In genomic region chr1:25996966-25997758, GRCh38 we compare ENCODE assay signal across 8 cellular contexts. TPM values are rescaled to one million over a fixed set of nuclear protein-coding genes. Genes with fewer than 3 reads are reported as not detected.
DNase-seq lines count a peak whose midpoint lies in the region; ATAC-seq and TF ChIP-seq lines count a peak whose summit lies in the region.

No MANE protein-coding gene starts in this region.

- peak overlapping the region; percentile 71 for H3K9ac ChIP-seq in iPS-15b (ENCODE audit: low read depth, low read length)

- 1 to 3% methylated on average over 11 of the region's 11 CpGs for WGBS in sigmoid colon, 2 donors

- peaks cover 2% of the 10 kb centered on the region for H3K27me3 ChIP-seq in iPS-15b (ENCODE audit: control insufficient read depth, insufficient read depth, low read length)
- H3K27me3 ChIP-seq in sigmoid colon: no peaks in the 10 kb centered on the region

- no peak for TF ChIP-seq POLR2A in sigmoid colon (IDR thresholded peaks at IDR 0.05)

- intact Hi-C loops in sigmoid colon (cut with DNase I): loop anchor here (5.0 kb wide), 2 partner anchors 175 to 380 kb away; partner anchors contain the start of gene MAN1C1

- ATAC-seq in HG02885 (IDR thresholded peaks at IDR 0.05; ENCODE audit: poor library complexity, unreplicated experiment): no peak

- DNase-seq in NCI-H345 (lab: John Stamatoyannopoulos, UW): peak; percentile 11
- no peak for DNase-seq in NCI-H345 treated with DMSO at 0.1 percent for 48 hours (lab: John Stamatoyannopoulos, UW; ENCODE audit: unreplicated experiment)
- peak; percentile 98 for DNase-seq in MV-4-11 (lab: John Stamatoyannopoulos, UW)
- no peak for DNase-seq in sigmoid colon
- no peak for DNase-seq in stimulated activated CD4-positive, alpha-beta T cell treated with anti-CD3 and anti-CD28 coated beads, Interleukin-2, amount 100 ng/mL, for 24 hours

- TF ChIP-seq CTCF in sigmoid colon (IDR thresholded peaks at IDR 0.05): no peak

- H3K36me3 ChIP-seq in iPS-15b (ENCODE audit: control insufficient read depth, insufficient read depth, low read length) (no peaks in the 10 kb centered on the region), sigmoid colon (no peaks in the 10 kb centered on the region)

- H3K4me3 ChIP-seq in iPS-15b (ENCODE audit: low read depth, low read length) (peak overlapping the region; percentile 83), sigmoid colon (peak overlapping the region; percentile 46 to 75 (median 71))

- H3K9me3 ChIP-seq in iPS-15b (ENCODE audit: control insufficient read depth, insufficient read depth, low read length): no peaks in the 10 kb centered on the region
- H3K9me3 ChIP-seq in sigmoid colon: no peaks in the 10 kb centered on the region

- H3K4me1 ChIP-seq in iPS-15b (ENCODE audit: control insufficient read depth, insufficient read depth, low read length) (peaks cover 15% of the 10 kb centered on the region), sigmoid colon (peaks cover 0 to 19% (median 17%) of the 10 kb centered on the region in 4 donors)

- peak overlapping the region; percentile 78 for H3K27ac ChIP-seq in angular gyrus (ENCODE audit: low read depth, low read length)
- peak overlapping the region; percentile 85 to 89 (median 85) for H3K27ac ChIP-seq in sigmoid colon

- no peak for TF ChIP-seq EP300 in sigmoid colon (IDR thresholded peaks at IDR 0.05)

RNA-seq across cellular contexts. Expression of gene PAFAH2, which starts 0.7 kb away (rescaled TPM):
- 10 to 100 TPM in 2 of 4 donors, 1 to 10 TPM in 2; 6.7 to 12.2 (median 9.8) TPM for total RNA-seq in sigmoid colon
- 10 to 100 TPM; 19.2 to 36.1 (median 19.3) TPM for polyA plus RNA-seq in sigmoid colon

RNA-seq across cellular contexts. Expression of gene EXTL1, which starts 24.4 kb away (rescaled TPM):
- 1 to 10 TPM in 3 of 4 donors, under 1 TPM in 1; 0.99 to 1.5 (median 1.1) TPM for total RNA-seq in sigmoid colon
- under 1 TPM in 2 of 3 donors, not detected in 1; under 0.01 to 0.39 TPM for polyA plus RNA-seq in sigmoid colon

RNA-seq across cellular contexts. Expression of gene SLC30A2, which starts 48.8 kb away (rescaled TPM):
- under 1 TPM in 1 of 4 donors, not detected in 3; 0.16 TPM for total RNA-seq in sigmoid colon
- polyA plus RNA-seq in sigmoid colon: under 1 TPM in 2 of 3 donors, not detected in 1; 0.07 to 0.92 TPM

Comparison
In these comparisons a context has a peak if more than half of its experiments do, and no peak if none do; other contexts are left out.
1. DNase-seq: peak in NCI-H345 (single experiment) and MV-4-11 (single experiment); none in NCI-H345 treated with DMSO at 0.1 percent for 48 hours (single experiment), sigmoid colon (single experiment) and stimulated activated CD4-positive, alpha-beta T cell treated with anti-CD3 and anti-CD28 coated beads, Interleukin-2, amount 100 ng/mL, for 24 hours (0 of 2).